ENCODE assay signal across 1 cellular context in genomic region chr7:128427289-128427891, GRCh38.
TF ChIP-seq lines count a peak whose summit lies in the region.

No MANE protein-coding gene starts in this region.

TF ChIP-seq in Ishikawa, 13 proteins besides CTCF, POLR2A, EP300 and RAD21 (continued from another document):
- TF ChIP-seq REST (IDR thresholded peaks at IDR 0.05; ENCODE audit: low read depth): no peak
